Comparison of ENCODE assay signal across 10 cellular contexts in the genomic region with DNA sequence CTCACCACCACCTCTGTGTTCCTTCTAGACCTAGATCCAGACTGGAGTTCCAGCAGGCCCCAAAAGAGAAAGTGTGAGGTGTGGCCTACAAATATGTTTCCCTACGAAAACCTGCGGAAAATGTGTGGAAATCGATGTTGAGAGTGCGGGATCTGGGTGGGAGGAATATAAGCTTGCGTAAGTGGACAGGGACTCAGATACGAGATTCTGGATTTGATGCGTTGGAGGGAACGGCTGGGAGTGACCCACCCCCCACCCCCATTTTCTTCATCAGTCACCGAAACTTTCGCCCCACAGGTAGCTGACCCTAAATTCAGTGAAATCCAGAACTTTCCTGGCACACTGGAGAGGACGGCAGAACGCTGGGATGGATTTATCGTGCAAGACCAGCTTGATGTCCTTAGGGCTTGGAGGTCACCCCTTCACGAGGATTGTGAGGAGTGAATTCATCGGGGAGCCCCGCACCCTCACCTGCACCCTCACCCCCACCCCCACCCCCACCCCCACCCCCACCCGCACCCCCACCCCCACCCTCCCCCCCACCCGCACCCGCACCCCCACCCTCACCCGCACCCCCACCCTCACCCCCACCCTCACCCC. TPM values are rescaled to one million over a fixed set of nuclear protein-coding genes. Genes with fewer than 3 reads are reported as not detected.
DNase-seq lines count a peak whose midpoint lies in the region; ATAC-seq and TF ChIP-seq lines count a peak whose summit lies in the region.
"Had no signal": no experiment of that assay in that cellular context is flagged by ENCODE, and none has a peak within 500 bp of the region (broad histone marks: within the 10 kb centered on the region; RNA-seq: fewer than 3 reads in every experiment).

No MANE protein-coding gene starts in this region.

- TF ChIP-seq CTCF in Calu3 (IDR thresholded peaks at IDR 0.05; ENCODE audit: unreplicated experiment) (no peak), WTC11 (IDR thresholded peaks at IDR 0.05) (no peak), nephron progenitor cell (IDR thresholded peaks at IDR 0.05) (no peak), vagina (IDR thresholded peaks at IDR 0.05) (no peak)

- intact Hi-C loops in Calu3 (cut with micrococcal nuclease; ENCODE audit: unreplicated experiment) (no loop called here), vagina (cut with DNase I) (no loop called here)

- H3K27me3 ChIP-seq in vagina: no peaks in the 10 kb centered on the region

- H3K27ac Mint-ChIP-seq in Calu3 (ENCODE audit: unreplicated experiment) (peak overlapping the region; percentile 72), WTC11 (peak overlapping the region; percentile 94), nephron progenitor cell (peak overlapping the region; percentile 98)

- H3K27me3 Mint-ChIP-seq in Calu3 (ENCODE audit: unreplicated experiment) (no peaks in the 10 kb centered on the region), WTC11 (ENCODE audit: low read depth) (no peaks in the 10 kb centered on the region; the same call in 1 of the 2 replicates), nephron progenitor cell (ENCODE audit: low read depth, poor library complexity) (peaks cover 14% of the 10 kb centered on the region)

- ATAC-seq in WTC11: no peak
- no peak for ATAC-seq in HG02763 (IDR thresholded peaks at IDR 0.05; ENCODE audit: unreplicated experiment)

- H3K4me1 ChIP-seq in vagina: peaks cover 30% of the 10 kb centered on the region

- H3K36me3 ChIP-seq in vagina: peaks cover 0 to 3% of the 10 kb centered on the region in 2 donors

- H3K36me3 Mint-ChIP-seq in Calu3 (ENCODE audit: insufficient read depth, unreplicated experiment) (peaks cover 51% of the 10 kb centered on the region), WTC11 (no peaks in the 10 kb centered on the region), nephron progenitor cell (ENCODE audit: low read depth) (peaks cover 9% of the 10 kb centered on the region)

- H3K4me3 Mint-ChIP-seq in Calu3 (ENCODE audit: low read depth, unreplicated experiment) (peak overlapping the region; percentile 60), WTC11 (no peak overlapping the region; the same call in 1 of the 2 replicates), nephron progenitor cell (peak overlapping the region; percentile 54)

- CTCF ChIA-PET in Calu3 (lab: Charles Lee): interaction anchor here (0.7 to 1.7 kb wide), 11 partner anchors 13 to 348 kb away, joined by 3 to 7 read pairs (median 3); partner anchors contain the start of gene TCFL5
- CTCF ChIA-PET in WTC11 (lab: Charles Lee): interaction anchor here (0.6 to 2.5 kb wide), 29 partner anchors 9 to 348 kb away, joined by 3 to 9 read pairs (median 4); partner anchors contain the start of genes BHLHE23, DIDO1, MRGBP and TCFL5

- POLR2A ChIA-PET in WTC11 (lab: Charles Lee): interaction anchor here (0.9 to 1.0 kb wide), 2 partner anchors 13 to 52 kb away, joined by 3 read pairs; partner anchors contain the start of gene TCFL5

- peaks cover 23% of the 10 kb centered on the region for H3K4me1 Mint-ChIP-seq in Calu3 (ENCODE audit: low read depth, unreplicated experiment)
- H3K4me1 Mint-ChIP-seq in WTC11: peaks cover 32% of the 10 kb centered on the region
- H3K4me1 Mint-ChIP-seq in nephron progenitor cell: peaks cover 51% of the 10 kb centered on the region

- H3K9me3 ChIP-seq in vagina: no peaks in the 10 kb centered on the region

- BruUV-seq in Calu3 (replicated peaks; lab: Mats Ljungman, UMichigan): no TSS peak

- DNase-seq in Calu3: no peak
- DNase-seq in HT1080 (ENCODE audit: low read depth): peak; percentile 36
- DNase-seq in WTC11 (ENCODE audit: low spot score): no peak
- no peak for DNase-seq in nephron progenitor cell
- DNase-seq in DMS114 treated with DMSO at 0.1 percent for 48 hours (lab: John Stamatoyannopoulos, UW; ENCODE audit: unreplicated experiment): no peak
- no peak for DNase-seq in vagina (ENCODE audit: extremely low spot score in 2 of 2)
- no peak for DNase-seq in occipital lobe (lab: John Stamatoyannopoulos, UW)
- DNase-seq: activated CD4-positive, alpha-beta T cell treated with anti-CD3 and anti-CD28 coated beads for 4 hours had no signal

- no peak for TF ChIP-seq POLR2A in vagina (IDR thresholded peaks at IDR 0.05)

- H3K4me3 ChIP-seq in vagina: no peak overlapping the region

- no peaks in the 10 kb centered on the region for H3K9me3 Mint-ChIP-seq in Calu3 (ENCODE audit: low read depth, unreplicated experiment)
- H3K9me3 Mint-ChIP-seq in WTC11: no peaks in the 10 kb centered on the region
- H3K9me3 Mint-ChIP-seq in nephron progenitor cell: peaks cover 8% of the 10 kb centered on the region

- no peak overlapping the region for H3K27ac ChIP-seq in vagina

TF ChIP-seq in WTC11, 78 proteins besides CTCF, POLR2A, EP300 and RAD21:
- TF ChIP-seq GRHL2 (CRISPR knock-in tag; IDR thresholded peaks at IDR 0.05; ENCODE audit: insufficient replicate concordance, severe bottlenecking) (no peak), TCF7 (CRISPR knock-in tag; IDR thresholded peaks at IDR 0.05; ENCODE audit: low read depth) (no peak), ZNF232 (CRISPR knock-in tag; IDR thresholded peaks at IDR 0.05) (no peak), IRF1 (CRISPR knock-in tag; IDR thresholded peaks at IDR 0.05) (no peak), GTF2I (CRISPR knock-in tag; conservative IDR thresholded peaks at IDR 0.05) (no peak), NR1H2 (CRISPR knock-in tag; IDR thresholded peaks at IDR 0.05) (no peak), ZNF671 (CRISPR knock-in tag; IDR thresholded peaks at IDR 0.05) (no peak), PREB (CRISPR knock-in tag; IDR thresholded peaks at IDR 0.05; ENCODE audit: borderline replicate concordance) (no peak), MAX (CRISPR knock-in tag; IDR thresholded peaks at IDR 0.05) (no peak), ZSCAN18 (CRISPR knock-in tag; IDR thresholded peaks at IDR 0.05) (no peak)
- TF ChIP-seq, protein P1, sequence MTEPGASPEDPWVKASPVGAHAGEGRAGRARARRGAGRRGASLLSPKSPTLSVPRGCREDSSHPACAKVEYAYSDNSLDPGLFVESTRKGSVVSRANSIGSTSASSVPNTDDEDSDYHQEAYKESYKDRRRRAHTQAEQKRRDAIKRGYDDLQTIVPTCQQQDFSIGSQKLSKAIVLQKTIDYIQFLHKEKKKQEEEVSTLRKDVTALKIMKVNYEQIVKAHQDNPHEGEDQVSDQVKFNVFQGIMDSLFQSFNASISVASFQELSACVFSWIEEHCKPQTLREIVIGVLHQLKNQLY (CRISPR knock-in tag; IDR thresholded peaks at IDR 0.05): no peak

RNA-seq across cellular contexts. Expression of gene TCFL5, which starts 13.2 kb away (rescaled TPM):
- total RNA-seq in Calu3 (2022) (18.9 and 22.3 TPM in 2 replicates), WTC11 (2021) (19.7 to 20.4 TPM (median 20.3 TPM) in 3 replicates), vagina (11.5 TPM), occipital lobe (12.3 TPM)
- 9.6 and 14.3 TPM in 2 replicates for total RNA-seq in HT1080 (2014; rRNA removed; shearing (Covaris generic))
- 13.9 and 16.3 TPM in 2 replicates for polyA plus RNA-seq in HT1080 (2015; cell fraction: cytosol; rRNA removed)
- 10.1 and 12.6 TPM in 2 replicates for polyA plus RNA-seq in HT1080 (2015; cell fraction: nucleus; rRNA removed)

RNA-seq across cellular contexts. Expression of gene DIDO1, which starts 51.5 kb away (rescaled TPM):
- 75.6 and 77.1 TPM in 2 replicates for total RNA-seq in Calu3 (2022)
- 25.9 and 31.1 TPM in 2 replicates for total RNA-seq in HT1080 (2014; rRNA removed; shearing (Covaris generic))
- 17.1 and 20.8 TPM in 2 replicates for polyA plus RNA-seq in HT1080 (2015; cell fraction: cytosol; rRNA removed)
- 78.3 and 96.6 TPM in 2 replicates for polyA plus RNA-seq in HT1080 (2015; cell fraction: nucleus; rRNA removed)
- 69.3 to 87.3 TPM (median 71.6 TPM) in 3 replicates for total RNA-seq in WTC11 (2021)
- total RNA-seq in vagina: 58.7 TPM
- total RNA-seq in occipital lobe: 43.4 TPM

RNA-seq across cellular contexts. Expression of gene COL9A3, which starts 58.0 kb away (rescaled TPM):
- 2.7 TPM in 2 replicates for total RNA-seq in Calu3 (2022)
- 0.08 and 0.84 TPM in 2 replicates for total RNA-seq in HT1080 (2014; rRNA removed; shearing (Covaris generic))
- 0.11 TPM in 1 of 2 replicates, not detected in the other for polyA plus RNA-seq in HT1080 (2015; cell fraction: cytosol; rRNA removed)
- polyA plus RNA-seq in HT1080 (2015; cell fraction: nucleus; rRNA removed): 0.51 and 1.0 TPM in 2 replicates
- 115 to 136 TPM (median 123 TPM) in 3 replicates for total RNA-seq in WTC11 (2021)
- 1.2 TPM for total RNA-seq in vagina
- total RNA-seq in occipital lobe: 37.1 TPM
- total RNA-seq: LHCN-M2 had no signal

Comparison
In these comparisons a context has a peak if more than half of its experiments do, and no peak if none do; other contexts are left out.
1. RNA of gene COL9A3, which starts 58.0 kb away (total RNA-seq): 115 to 136 TPM in WTC11 and 37.1 TPM in occipital lobe (single experiment); 2.7 TPM in Calu3, 1.2 TPM in vagina (single experiment) and 0.08 to 0.84 TPM in HT1080; every median in the first group is over 10 times any median in the second.
2. Peak in every context shown above with its lines, with median percentiles within 50 percentile points of each other: H3K27ac Mint-ChIP-seq.